8 cellular contexts compared by ENCODE assay signal in the genomic region with DNA sequence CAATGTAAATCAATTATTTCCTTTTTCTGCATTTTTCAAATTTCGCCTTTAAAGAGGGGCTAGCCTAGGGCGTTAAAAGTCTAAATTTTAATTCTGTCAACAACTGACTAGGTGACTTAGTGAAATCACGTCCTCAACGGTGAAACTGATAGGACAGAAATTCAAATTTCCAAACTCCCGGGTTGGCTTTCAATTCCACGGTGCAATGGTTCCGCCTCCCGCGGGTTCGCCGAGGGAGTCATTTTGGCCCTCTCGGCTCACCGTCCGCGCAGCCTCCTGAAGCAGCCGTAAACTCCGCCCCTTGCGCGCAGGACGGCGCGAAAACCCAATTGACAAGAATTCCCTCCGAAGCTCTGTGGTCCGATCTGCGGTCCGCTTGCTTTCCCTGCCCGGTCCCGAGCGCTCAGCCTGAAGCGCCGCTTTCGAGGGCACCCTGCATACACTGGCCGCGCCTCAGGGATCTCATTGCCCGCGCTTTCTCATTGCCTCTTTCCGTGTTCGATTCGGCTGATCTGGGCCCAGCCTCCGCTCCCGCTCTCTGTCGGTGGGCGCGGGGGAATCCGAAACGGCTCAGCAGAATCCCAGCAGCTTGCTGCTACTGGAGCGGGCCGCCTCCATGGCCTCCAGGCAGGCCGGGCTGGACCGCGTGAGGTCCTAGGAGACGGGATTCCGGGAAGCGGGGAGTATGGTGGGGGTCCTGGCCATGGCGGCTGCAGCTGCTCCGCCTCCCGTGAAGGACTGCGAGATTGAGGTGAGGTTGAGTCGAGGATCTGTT. TPM values are rescaled to one million over a fixed set of nuclear protein-coding genes. Genes with fewer than 3 reads are reported as not detected.
A peak's percentile ranks its signal among the peaks of the same experiment; 100 is the strongest.
DNase-seq lines count a peak whose midpoint lies in the region; ATAC-seq, FAIRE-seq and TF ChIP-seq lines count a peak whose summit lies in the region.

A gene with protein sequence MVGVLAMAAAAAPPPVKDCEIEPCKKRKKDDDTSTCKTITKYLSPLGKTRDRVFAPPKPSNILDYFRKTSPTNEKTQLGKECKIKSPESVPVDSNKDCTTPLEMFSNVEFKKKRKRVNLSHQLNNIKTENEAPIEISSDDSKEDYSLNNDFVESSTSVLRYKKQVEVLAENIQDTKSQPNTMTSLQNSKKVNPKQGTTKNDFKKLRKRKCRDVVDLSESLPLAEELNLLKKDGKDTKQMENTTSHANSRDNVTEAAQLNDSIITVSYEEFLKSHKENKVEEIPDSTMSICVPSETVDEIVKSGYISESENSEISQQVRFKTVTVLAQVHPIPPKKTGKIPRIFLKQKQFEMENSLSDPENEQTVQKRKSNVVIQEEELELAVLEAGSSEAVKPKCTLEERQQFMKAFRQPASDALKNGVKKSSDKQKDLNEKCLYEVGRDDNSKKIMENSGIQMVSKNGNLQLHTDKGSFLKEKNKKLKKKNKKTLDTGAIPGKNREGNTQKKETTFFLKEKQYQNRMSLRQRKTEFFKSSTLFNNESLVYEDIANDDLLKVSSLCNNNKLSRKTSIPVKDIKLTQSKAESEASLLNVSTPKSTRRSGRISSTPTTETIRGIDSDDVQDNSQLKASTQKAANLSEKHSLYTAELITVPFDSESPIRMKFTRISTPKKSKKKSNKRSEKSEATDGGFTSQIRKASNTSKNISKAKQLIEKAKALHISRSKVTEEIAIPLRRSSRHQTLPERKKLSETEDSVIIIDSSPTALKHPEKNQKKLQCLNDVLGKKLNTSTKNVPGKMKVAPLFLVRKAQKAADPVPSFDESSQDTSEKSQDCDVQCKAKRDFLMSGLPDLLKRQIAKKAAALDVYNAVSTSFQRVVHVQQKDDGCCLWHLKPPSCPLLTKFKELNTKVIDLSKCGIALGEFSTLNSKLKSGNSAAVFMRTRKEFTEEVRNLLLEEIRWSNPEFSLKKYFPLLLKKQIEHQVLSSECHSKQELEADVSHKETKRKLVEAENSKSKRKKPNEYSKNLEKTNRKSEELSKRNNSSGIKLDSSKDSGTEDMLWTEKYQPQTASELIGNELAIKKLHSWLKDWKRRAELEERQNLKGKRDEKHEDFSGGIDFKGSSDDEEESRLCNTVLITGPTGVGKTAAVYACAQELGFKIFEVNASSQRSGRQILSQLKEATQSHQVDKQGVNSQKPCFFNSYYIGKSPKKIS (N-terminal part only) (plus strand): TSS at position 304 of the 775 bp plus-strand sequence. CDS start 382 bp downstream, at position 686.

- H3K27me3 ChIP-seq in breast epithelium, result peaks cover 0 to 2% of the 10 kb centered on the region in 2 donors

- peaks cover 0 to 4% of the 10 kb centered on the region in 2 donors for H3K4me1 ChIP-seq in breast epithelium

- FAIRE-seq in GM12891 (lab: Jason Lieb, UNC), result peak; percentile 92

- no peaks in the 10 kb centered on the region for H3K36me3 ChIP-seq in breast epithelium

- ATAC-seq in HG03139 (IDR thresholded peaks at IDR 0.05; ENCODE audit: unreplicated experiment), result peak; percentile 71

- H3K27ac ChIP-seq in VCaP, result peak within 1 kb of the TSS; percentile 80
- H3K27ac ChIP-seq in breast epithelium, result no peak within 1 kb of the TSS
- peak within 1 kb of the TSS in 19 of 21 experiments; percentile 11 to 84 (median 63) for H3K27ac ChIP-seq in skin epidermis

- no peak for TF ChIP-seq CTCF in VCaP (conservative IDR thresholded peaks at IDR 0.05)
- TF ChIP-seq CTCF in breast epithelium (IDR thresholded peaks at IDR 0.05), result no peak

- intact Hi-C loops in breast epithelium (cut with DNase I; ENCODE audit: low total_unique reads), result no loop called here

- H3K4me3 ChIP-seq in breast epithelium (peak within 1 kb of the TSS; percentile 60 to 91 (median 74)), skin epidermis (peak within 1 kb of the TSS; percentile 46 to 93 (median 78))

- no peaks in the 10 kb centered on the region for H3K9me3 ChIP-seq in breast epithelium

- peak; percentile 65 for DNase-seq in GM12891 (ENCODE audit: insufficient read length, low spot score)
- peak; percentile 79 for DNase-seq in NCI-H2227 treated with DMSO at 0.1 percent for 48 hours (lab: John Stamatoyannopoulos, UW)
- DNase-seq in breast epithelium (ENCODE audit: low spot score in 2 of 2), result peak; percentile 81 to 86
- peak; percentile 88 for DNase-seq in iPS-NIHi7 (ENCODE audit: extremely low spot score)
- DNase-seq in cortex of kidney (lab: John Stamatoyannopoulos, UW), result no peak

- TF ChIP-seq POLR2A in GM12891 (IDR thresholded peaks at IDR 0.05; ENCODE audit: low read depth, low read length), result peak; percentile 56; the same call in 1 of the 2 replicates
- TF ChIP-seq POLR2A in breast epithelium (IDR thresholded peaks at IDR 0.05), result no peak

TF ChIP-seq in GM12891, 5 proteins besides CTCF, POLR2A, EP300 and RAD21:
- no peak for TF ChIP-seq SPI1 (IDR thresholded peaks at IDR 0.05; ENCODE audit: low read depth, low read length)
- peak; percentile 54 for TF ChIP-seq POLR2AphosphoS5 (IDR thresholded peaks at IDR 0.05; ENCODE audit: low read depth, low read length)
- peak; percentile 86 for TF ChIP-seq PAX5 (IDR thresholded peaks at IDR 0.05; ENCODE audit: insufficient read depth, low read length, severe bottlenecking)
- peak; percentile 72; the same call in 1 of the 2 replicates for TF ChIP-seq POU2F2 (IDR thresholded peaks at IDR 0.05; ENCODE audit: low read depth, low read length)
- no peak; the same call in 1 of the 2 replicates for TF ChIP-seq TAF1 (IDR thresholded peaks at IDR 0.05; ENCODE audit: low read depth, low read length)

RNA-seq across cellular contexts. Expression of the gene that starts here (rescaled TPM):
- 3.5 TPM for polyA plus RNA-seq in GM12891 (2012; ENCODE audit: low read depth, missing spikeins)
- 1 to 10 TPM; 1.3 to 3.1 (median 1.6) TPM for total RNA-seq in breast epithelium

Comparison
In these comparisons a context has a peak if more than half of its experiments do, and no peak if none do; other contexts are left out.
1. H3K27ac ChIP-seq: peak in VCaP (single experiment) and skin epidermis (19 of 21); none in breast epithelium (0 of 2).